In the genomic region with DNA sequence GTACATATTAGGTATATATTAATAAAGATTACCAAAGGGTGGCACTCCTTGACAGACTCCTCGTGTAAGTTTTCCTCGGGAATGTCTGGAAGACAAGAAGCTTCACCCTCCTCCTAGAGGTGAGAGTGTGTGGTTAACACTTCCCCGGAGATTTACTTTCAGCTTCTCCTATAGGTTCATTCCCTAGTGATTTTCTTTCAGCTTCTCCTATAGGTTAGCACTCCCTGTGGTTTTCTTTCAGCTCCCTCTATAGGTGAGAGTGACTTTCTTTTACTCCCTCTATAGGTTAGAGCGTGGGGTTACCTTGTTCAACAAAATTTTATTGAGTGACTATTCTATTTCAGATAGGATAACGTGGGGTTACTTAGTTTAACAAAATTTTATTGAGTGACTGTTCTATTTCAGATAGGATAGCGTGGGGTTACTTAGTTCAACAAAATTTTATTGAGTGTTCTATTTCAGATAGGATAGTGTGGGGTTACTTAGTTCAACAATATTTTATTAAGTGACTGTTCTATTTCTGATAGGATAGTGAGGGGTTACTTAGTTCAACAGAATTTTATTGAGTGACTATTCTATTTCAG, we compare ENCODE assay signal across 9 cellular contexts. TPM values are rescaled to one million over a fixed set of nuclear protein-coding genes. Genes with fewer than 3 reads are reported as not detected.
DNase-seq lines count a peak whose midpoint lies in the region; ATAC-seq, FAIRE-seq and TF ChIP-seq lines count a peak whose summit lies in the region.
"Had no signal": no experiment of that assay in that cellular context is flagged by ENCODE, and none has a peak within 500 bp of the region (broad histone marks: within the 10 kb centered on the region; RNA-seq: fewer than 3 reads in every experiment).

No MANE protein-coding gene starts in this region.

- no peak for TF ChIP-seq RAD21 in GM12878 (IDR thresholded peaks at IDR 0.05; ENCODE audit: insufficient read depth, low read depth, low read length)

- TF ChIP-seq EP300 in GM12878 (IDR thresholded peaks at IDR 0.05; ENCODE audit: borderline replicate concordance in 1 of 2, control insufficient read depth in 1 of 2, low read depth in 2 of 2, low read length in 2 of 2): no peak

- no peak overlapping the region for H3K27ac Mint-ChIP-seq in stimulated activated effector memory CD8-positive, alpha-beta T cell treated with anti-CD3 and anti-CD28 coated beads, Interleukin-12 subunit alpha, Interleukin-12 subunit beta, amount 100 ng/mL, for 72 hours
- H3K27ac Mint-ChIP-seq in endothelial cell (ENCODE audit: unreplicated experiment): no peak overlapping the region
- H3K27ac Mint-ChIP-seq in activated T-helper 1 cell treated with anti-CD3 and anti-CD28 coated beads, Interleukin-12 subunit alpha, Interleukin-12 subunit beta, Interleukin-2, Interleukin-4 antibody, amounts not matched to agents 30 ng/mL and 10 ng/mL and 1 ng/mL, durations not matched to agents 14 hours and 24 hours and 36 hours: no peak overlapping the region
- H3K27ac Mint-ChIP-seq: stimulated activated naive CD8-positive, alpha-beta T cell treated with anti-CD3 and anti-CD28 coated beads, Interleukin-15, Interleukin-2, amounts not matched to agents 100 ng/mL and 50 ng/mL, for 24 hours had no signal

- no peak overlapping the region for H3K4me2 ChIP-seq in GM12878 (ENCODE audit: control insufficient read depth, insufficient read depth)

- POLR2A ChIA-PET in GM12878 (lab: Charles Lee): no interaction called here

- no peaks in the 10 kb centered on the region for H3K4me1 Mint-ChIP-seq in stimulated activated effector memory CD8-positive, alpha-beta T cell treated with anti-CD3 and anti-CD28 coated beads, Interleukin-12 subunit alpha, Interleukin-12 subunit beta, amount 100 ng/mL, for 72 hours
- H3K4me1 Mint-ChIP-seq in endothelial cell (ENCODE audit: unreplicated experiment): no peaks in the 10 kb centered on the region
- H3K4me1 Mint-ChIP-seq in activated T-helper 1 cell treated with anti-CD3 and anti-CD28 coated beads, Interleukin-12 subunit alpha, Interleukin-12 subunit beta, Interleukin-2, Interleukin-4 antibody, amounts not matched to agents 30 ng/mL and 10 ng/mL and 1 ng/mL, durations not matched to agents 14 hours and 24 hours and 36 hours (ENCODE audit: low read depth): no peaks in the 10 kb centered on the region

- TF ChIP-seq POLR2A in GM12878 (IDR thresholded peaks at IDR 0.05; ENCODE audit: low read depth, low read length): no peak

- H4K20me1 ChIP-seq in GM12878 (ENCODE audit: control insufficient read depth, insufficient read depth): no peaks in the 10 kb centered on the region

- no peak overlapping the region for H3K4me3 ChIP-seq in GM12878

- no peaks in the 10 kb centered on the region for H3K27me3 ChIP-seq in GM12878 (replicated peaks in 1 of 2; ENCODE audit: control insufficient read depth in 2 of 2, insufficient read depth in 2 of 2, low read length in 1 of 2)

- in situ Hi-C loops in Caki2 (cut with HindIII; ENCODE audit: low pct_unique_long_range_greater_than_20kb, low sequenced_read_pairs): no loop called here
- in situ Hi-C loops in GM12878 (cut with MboI): no loop called here

- no peaks in the 10 kb centered on the region for H3K27me3 Mint-ChIP-seq in endothelial cell (ENCODE audit: unreplicated experiment)
- H3K27me3 Mint-ChIP-seq in activated T-helper 1 cell treated with anti-CD3 and anti-CD28 coated beads, Interleukin-12 subunit alpha, Interleukin-12 subunit beta, Interleukin-2, Interleukin-4 antibody, amounts not matched to agents 30 ng/mL and 10 ng/mL and 1 ng/mL, durations not matched to agents 14 hours and 24 hours and 36 hours (ENCODE audit: insufficient read depth): no peaks in the 10 kb centered on the region
- H3K27me3 Mint-ChIP-seq: stimulated activated naive CD8-positive, alpha-beta T cell treated with anti-CD3 and anti-CD28 coated beads, Interleukin-15, Interleukin-2, amounts not matched to agents 100 ng/mL and 50 ng/mL, for 24 hours had no signal

- no peaks in the 10 kb centered on the region for H3K36me3 ChIP-seq in GM12878 (ENCODE audit: control insufficient read depth in 2 of 2, insufficient read depth in 2 of 2, low read length in 1 of 2)

- RAD21 ChIA-PET in GM12878 (lab: Charles Lee; ENCODE audit: unreplicated experiment): interaction anchor here (1.2 kb wide), 1 partner anchor 37 kb away, joined by 3 read pairs; no protein-coding TSS in a partner anchor

- ATAC-seq in GM21381 (IDR thresholded peaks at IDR 0.05; ENCODE audit: unreplicated experiment) (peak; percentile 70), GM12878 (peak; percentile 92), HG02588 (IDR thresholded peaks at IDR 0.05; ENCODE audit: unreplicated experiment) (no peak)
- ATAC-seq in stimulated activated effector memory CD8-positive, alpha-beta T cell treated with anti-CD3 and anti-CD28 coated beads, Interleukin-12 subunit alpha, Interleukin-12 subunit beta, amount 100 ng/mL, for 72 hours: peak; percentile 66

- BruUV-seq in GM12878 (replicated peaks; lab: Mats Ljungman, UMichigan): no TSS peak

- SMC1A ChIA-PET in GM12878 (lab: Charles Lee; ENCODE audit: uncharacterized antibody, unreplicated experiment): interaction anchor here (0.7 to 1.2 kb wide), 5 partner anchors 14 to 280 kb away, joined by 3 to 6 read pairs (median 4); no protein-coding TSS in a partner anchor

- WGBS in GM12878 (ENCODE audit: insufficient coverage, insufficient replicate concordance, low lambda C conversion rate, missing lambda C conversion rate): 42% methylated on average over 6 of the region's 6 CpGs

- H3K36me3 Mint-ChIP-seq in stimulated activated effector memory CD8-positive, alpha-beta T cell treated with anti-CD3 and anti-CD28 coated beads, Interleukin-12 subunit alpha, Interleukin-12 subunit beta, amount 100 ng/mL, for 72 hours: peaks cover 18% of the 10 kb centered on the region
- no peaks in the 10 kb centered on the region for H3K36me3 Mint-ChIP-seq in endothelial cell (ENCODE audit: low read depth, unreplicated experiment)
- peaks cover 6% of the 10 kb centered on the region for H3K36me3 Mint-ChIP-seq in activated T-helper 1 cell treated with anti-CD3 and anti-CD28 coated beads, Interleukin-12 subunit alpha, Interleukin-12 subunit beta, Interleukin-2, Interleukin-4 antibody, amounts not matched to agents 30 ng/mL and 10 ng/mL and 1 ng/mL, durations not matched to agents 14 hours and 24 hours and 36 hours (ENCODE audit: low read depth)

- no peaks in the 10 kb centered on the region for H3K9me3 ChIP-seq in GM12878 (replicated peaks; ENCODE audit: control insufficient read depth, insufficient read depth, low read length)

- no peak overlapping the region for H3K9ac ChIP-seq in GM12878 (ENCODE audit: control insufficient read depth, insufficient read depth, low read length)

- no peaks in the 10 kb centered on the region for H3K4me1 ChIP-seq in GM12878 (ENCODE audit: control insufficient read depth, insufficient read depth, low read length)

- intact Hi-C loops in GM12878 (cut with micrococcal nuclease; ENCODE audit: unreplicated experiment): loop anchor here (5.0 kb wide), 1 partner anchor 282 kb away; no protein-coding TSS in a partner anchor
- intact Hi-C loops in activated T-helper 1 cell treated with anti-CD3 and anti-CD28 coated beads, Interleukin-12 subunit alpha, Interleukin-12 subunit beta, Interleukin-2, Interleukin-4 antibody, amounts not matched to agents 30 ng/mL and 10 ng/mL and 1 ng/mL, durations not matched to agents 14 hours and 24 hours and 36 hours (cut with micrococcal nuclease): loop anchor here (1.0 kb wide), 2 partner anchors 243 to 280 kb away; no protein-coding TSS in a partner anchor

- DNase-seq in Caki2 (ENCODE audit: low read depth) (peak; percentile 60), NCI-H1436 (lab: John Stamatoyannopoulos, UW) (peak; percentile 37), GM12878 (ENCODE audit: low read depth, low spot score) (no peak), endothelial cell (ENCODE audit: low spot score) (no peak)
- no peak for DNase-seq in stimulated activated effector memory CD8-positive, alpha-beta T cell treated with anti-CD3 and anti-CD28 coated beads, Interleukin-12 subunit alpha, Interleukin-12 subunit beta, amount 100 ng/mL, for 72 hours (ENCODE audit: low spot score in 2 of 2)
- no peak for DNase-seq in activated T-helper 1 cell treated with anti-CD3 and anti-CD28 coated beads, Interleukin-12 subunit alpha, Interleukin-12 subunit beta, Interleukin-2, Interleukin-4 antibody, amounts not matched to agents 30 ng/mL and 10 ng/mL and 1 ng/mL, durations not matched to agents 14 hours and 24 hours and 36 hours (ENCODE audit: low spot score)

- no peak overlapping the region for H3K4me3 Mint-ChIP-seq in stimulated activated effector memory CD8-positive, alpha-beta T cell treated with anti-CD3 and anti-CD28 coated beads, Interleukin-12 subunit alpha, Interleukin-12 subunit beta, amount 100 ng/mL, for 72 hours
- H3K4me3 Mint-ChIP-seq in endothelial cell (ENCODE audit: unreplicated experiment): no peak overlapping the region
- H3K4me3 Mint-ChIP-seq in activated T-helper 1 cell treated with anti-CD3 and anti-CD28 coated beads, Interleukin-12 subunit alpha, Interleukin-12 subunit beta, Interleukin-2, Interleukin-4 antibody, amounts not matched to agents 30 ng/mL and 10 ng/mL and 1 ng/mL, durations not matched to agents 14 hours and 24 hours and 36 hours: no peak overlapping the region
- H3K4me3 Mint-ChIP-seq: stimulated activated naive CD8-positive, alpha-beta T cell treated with anti-CD3 and anti-CD28 coated beads, Interleukin-15, Interleukin-2, amounts not matched to agents 100 ng/mL and 50 ng/mL, for 24 hours had no signal

- CTCF ChIA-PET in GM12878 (lab: Yijun Ruan, JAX): interaction anchor here (0.6 to 1.7 kb wide), 11 partner anchors 8 to 322 kb away, joined by 3 to 5 read pairs (median 4); no protein-coding TSS in a partner anchor

- no peak overlapping the region for H2AFZ ChIP-seq in GM12878 (ENCODE audit: control insufficient read depth, low read depth, low read length)

- no peaks in the 10 kb centered on the region for H3K79me2 ChIP-seq in GM12878 (ENCODE audit: control insufficient read depth, insufficient read depth, low read length)

- no peaks in the 10 kb centered on the region for H3K9me3 Mint-ChIP-seq in stimulated activated effector memory CD8-positive, alpha-beta T cell treated with anti-CD3 and anti-CD28 coated beads, Interleukin-12 subunit alpha, Interleukin-12 subunit beta, amount 100 ng/mL, for 72 hours
- no peaks in the 10 kb centered on the region for H3K9me3 Mint-ChIP-seq in endothelial cell (ENCODE audit: unreplicated experiment)
- no peaks in the 10 kb centered on the region for H3K9me3 Mint-ChIP-seq in activated T-helper 1 cell treated with anti-CD3 and anti-CD28 coated beads, Interleukin-12 subunit alpha, Interleukin-12 subunit beta, Interleukin-2, Interleukin-4 antibody, amounts not matched to agents 30 ng/mL and 10 ng/mL and 1 ng/mL, durations not matched to agents 14 hours and 24 hours and 36 hours
- H3K9me3 Mint-ChIP-seq: stimulated activated naive CD8-positive, alpha-beta T cell treated with anti-CD3 and anti-CD28 coated beads, Interleukin-15, Interleukin-2, amounts not matched to agents 100 ng/mL and 50 ng/mL, for 24 hours had no signal

- FAIRE-seq in GM12878 (lab: Jason Lieb, UNC): no peak

- no peak overlapping the region for H3K27ac ChIP-seq in GM12878 (ENCODE audit: control insufficient read depth, insufficient read depth)

- TF ChIP-seq CTCF in GM12878 (IDR thresholded peaks at IDR 0.05 in 2 of 3, conservative IDR thresholded peaks at IDR 0.05 in 1 of 3; ENCODE audit: control insufficient read depth in 2 of 3, extremely low read depth in 1 of 3, insufficient read depth in 1 of 3, low read depth in 3 of 3, low read length in 3 of 3) (peak in 2 of 3 experiments; percentile 25 to 27; a peak in 2 of 6 replicates), endothelial cell (IDR thresholded peaks at IDR 0.05; ENCODE audit: unreplicated experiment) (no peak)

RNA-seq across cellular contexts. Expression of a gene that starts 32.7 kb away (rescaled TPM):
- 6.8 and 8.4 TPM in 2 replicates for total RNA-seq in Caki2 (2014; rRNA removed; shearing (Covaris generic); ENCODE audit: low replicate concordance)
- total RNA-seq in GM12878 (2013; cell fraction: nucleolus; rRNA removed): 30.1 and 34.3 TPM in 2 replicates
- 12.1 and 14.0 TPM in 2 replicates for total RNA-seq in GM12878 (2014; rRNA removed)
- total RNA-seq in GM12878 (2014; rRNA removed; fragmentation: Illumina TruSeq; extraction: Trizol): 12.3 and 15.2 TPM in 2 replicates
- 33.5 and 34.2 TPM in 2 replicates for total RNA-seq in GM12878 (2021)
- 26.8 TPM for polyA plus RNA-seq in GM12878 (2011; ENCODE audit: low read depth)
- 45.1 and 49.2 TPM in 2 replicates for polyA plus RNA-seq in GM12878 (2011; rRNA removed)
- 29.9 and 37.5 TPM in 2 replicates for polyA plus RNA-seq in GM12878 (2011; cell fraction: cytosol; rRNA removed)
- polyA plus RNA-seq in GM12878 (2011; cell fraction: nucleus; rRNA removed): 51.2 and 54.9 TPM in 2 replicates
- 26.6 and 33.7 TPM in 2 replicates for polyA plus RNA-seq in GM12878 (2012)
- polyA plus RNA-seq in GM12878 (2014; fragmentation: Illumina TruSeq; extraction: Trizol): 52.5 and 60.6 TPM in 2 replicates
- polyA plus RNA-seq in GM12878 (2014; fragmentation: Nextera tagmentation; extraction: Ambion mirVana): 10 to 100 TPM; 21.2 to 26.7 TPM
- 29.3 and 30.6 TPM in 2 replicates for polyA plus RNA-seq in GM12878 (2014; rRNA removed)
- polyA plus RNA-seq in GM12878 (2016; fragmentation: Nextera tagmentation; extraction: Ambion mirVana): 10 to 100 TPM; 12.7 to 13.5 TPM
- 23.1 and 24.3 TPM in 2 replicates for polyA minus RNA-seq in GM12878 (2011; rRNA and poly(A)+ RNA removed)
- polyA minus RNA-seq in GM12878 (2011; cell fraction: cytosol; rRNA and poly(A)+ RNA removed): 13.6 and 19.3 TPM in 2 replicates
- polyA minus RNA-seq in GM12878 (2011; cell fraction: nucleus; rRNA and poly(A)+ RNA removed): 10.3 and 19.9 TPM in 2 replicates
- 11.5 TPM for total RNA-seq in endothelial cell (ENCODE audit: unreplicated experiment)
- 37.7 and 39.3 TPM in 2 replicates for total RNA-seq in activated T-helper 1 cell treated with anti-CD3 and anti-CD28 coated beads, Interleukin-12 subunit alpha, Interleukin-12 subunit beta, Interleukin-2, Interleukin-4 antibody, amounts not matched to agents 30 ng/mL and 10 ng/mL and 1 ng/mL, durations not matched to agents 14 hours and 24 hours and 36 hours

Comparison
In these comparisons a context has a peak if more than half of its experiments do, and no peak if none do; other contexts are left out.
1. DNase-seq: peak in Caki2 (single experiment) and NCI-H1436 (single experiment); none in GM12878 (single experiment), stimulated activated effector memory CD8-positive, alpha-beta T cell treated with anti-CD3 and anti-CD28 coated beads, Interleukin-12 subunit alpha, Interleukin-12 subunit beta, amount 100 ng/mL, for 72 hours (0 of 2), endothelial cell (single experiment) and activated T-helper 1 cell treated with anti-CD3 and anti-CD28 coated beads, Interleukin-12 subunit alpha, Interleukin-12 subunit beta, Interleukin-2, Interleukin-4 antibody, amounts not matched to agents 30 ng/mL and 10 ng/mL and 1 ng/mL, durations not matched to agents 14 hours and 24 hours and 36 hours (single experiment).